In genomic region chr5:123670981-123671557, GRCh38 we compare ENCODE assay signal across 1 cellular context.
TF ChIP-seq lines count a peak whose summit lies in the region.

No MANE protein-coding gene starts in this region.

TF ChIP-seq in HepG2, 621 proteins besides CTCF, POLR2A, EP300 and RAD21 (continued from another document):
- TF ChIP-seq, protein P1, sequence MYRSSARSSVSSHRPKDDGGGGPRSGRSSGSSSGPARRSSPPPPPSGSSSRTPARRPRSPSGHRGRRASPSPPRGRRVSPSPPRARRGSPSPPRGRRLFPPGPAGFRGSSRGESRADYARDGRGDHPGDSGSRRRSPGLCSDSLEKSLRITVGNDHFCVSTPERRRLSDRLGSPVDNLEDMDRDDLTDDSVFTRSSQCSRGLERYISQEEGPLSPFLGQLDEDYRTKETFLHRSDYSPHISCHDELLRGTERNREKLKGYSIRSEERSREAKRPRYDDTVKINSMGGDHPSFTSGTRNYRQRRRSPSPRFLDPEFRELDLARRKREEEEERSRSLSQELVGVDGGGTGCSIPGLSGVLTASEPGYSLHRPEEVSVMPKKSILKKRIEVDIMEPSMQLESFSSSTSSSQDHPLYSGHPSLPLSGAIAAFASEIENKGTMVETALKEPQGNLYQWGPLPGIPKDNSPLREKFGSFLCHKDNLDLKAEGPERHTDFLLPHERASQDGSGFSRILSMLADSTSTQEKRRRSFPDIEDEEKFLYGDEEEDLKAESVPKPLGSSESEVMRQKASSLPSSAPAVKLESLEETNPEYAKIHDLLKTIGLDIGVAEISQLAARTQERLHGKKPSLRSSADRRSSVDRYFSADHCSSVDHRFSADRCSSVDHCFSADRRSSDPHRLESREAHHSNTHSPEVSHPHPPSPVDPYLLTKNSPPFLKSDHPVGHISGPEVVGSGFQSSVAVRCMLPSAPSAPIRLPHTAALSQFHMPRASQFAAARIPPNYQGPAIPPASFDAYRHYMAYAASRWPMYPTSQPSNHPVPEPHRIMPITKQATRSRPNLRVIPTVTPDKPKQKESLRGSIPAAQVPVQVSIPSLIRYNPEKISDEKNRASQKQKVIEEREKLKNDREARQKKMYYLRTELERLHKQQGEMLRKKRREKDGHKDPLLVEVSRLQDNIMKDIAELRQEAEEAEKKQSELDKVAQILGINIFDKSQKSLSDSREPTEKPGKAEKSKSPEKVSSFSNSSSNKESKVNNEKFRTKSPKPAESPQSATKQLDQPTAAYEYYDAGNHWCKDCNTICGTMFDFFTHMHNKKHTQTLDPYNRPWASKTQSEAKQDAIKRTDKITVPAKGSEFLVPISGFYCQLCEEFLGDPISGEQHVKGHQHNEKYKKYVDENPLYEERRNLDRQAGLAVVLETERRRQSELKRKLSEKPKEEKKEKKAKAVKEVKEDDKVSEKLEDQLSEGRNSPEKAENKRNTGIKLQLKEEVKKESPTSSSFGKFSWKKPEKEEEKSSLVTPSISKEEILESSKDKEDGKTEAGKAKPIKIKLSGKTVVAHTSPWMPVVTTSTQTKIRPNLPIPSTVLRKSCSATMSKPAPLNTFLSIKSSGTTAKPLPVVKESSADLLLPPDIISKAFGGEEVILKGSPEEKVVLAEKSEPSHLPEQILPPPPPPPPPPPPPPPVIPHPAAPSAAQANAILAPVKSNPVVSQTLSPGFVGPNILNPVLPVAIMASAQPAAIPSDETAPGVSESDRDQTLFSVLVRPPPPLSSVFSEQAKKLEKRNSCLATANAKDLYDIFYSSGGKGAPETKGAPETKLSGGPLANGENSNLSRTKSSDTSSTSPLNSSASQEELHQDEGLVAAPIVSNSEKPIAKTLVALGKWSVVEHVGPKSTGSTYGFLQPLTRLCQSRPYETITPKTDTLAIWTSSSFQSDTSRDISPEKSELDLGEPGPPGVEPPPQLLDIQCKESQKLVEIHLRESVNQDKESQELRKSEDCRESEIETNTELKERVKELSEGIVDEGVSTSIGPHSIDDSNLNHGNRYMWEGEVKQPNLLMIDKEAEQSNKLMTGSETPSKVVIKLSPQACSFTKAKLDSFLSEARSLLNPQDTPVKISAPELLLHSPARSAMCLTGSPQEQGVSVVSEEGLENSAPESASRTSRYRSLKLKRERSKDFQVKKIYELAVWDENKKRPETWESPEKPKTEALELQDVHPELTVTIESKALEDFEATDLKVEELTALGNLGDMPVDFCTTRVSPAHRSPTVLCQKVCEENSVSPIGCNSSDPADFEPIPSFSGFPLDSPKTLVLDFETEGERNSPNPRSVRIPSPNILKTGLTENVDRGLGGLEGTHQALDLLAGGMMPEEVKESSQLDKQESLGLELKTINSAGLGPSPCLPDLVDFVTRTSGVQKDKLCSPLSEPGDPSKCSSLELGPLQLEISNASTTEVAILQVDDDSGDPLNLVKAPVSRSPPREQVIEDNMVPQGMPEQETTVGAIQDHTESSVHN (CRISPR knock-in tag; IDR thresholded peaks at IDR 0.05) = no peak
- TF ChIP-seq GFI1 (CRISPR knock-in tag; IDR thresholded peaks at IDR 0.05; ENCODE audit: borderline replicate concordance) (no peak), BRD4 (CRISPR knock-in tag; IDR thresholded peaks at IDR 0.05) (no peak), MAF1 (CRISPR knock-in tag; IDR thresholded peaks at IDR 0.05; ENCODE audit: borderline replicate concordance) (no peak), ZNF317 (CRISPR knock-in tag; IDR thresholded peaks at IDR 0.05) (no peak), ATF2 (CRISPR knock-in tag; IDR thresholded peaks at IDR 0.05) (no peak), FOSL1 (CRISPR knock-in tag; IDR thresholded peaks at IDR 0.05; ENCODE audit: borderline replicate concordance) (no peak), ZNF781 (CRISPR knock-in tag; IDR thresholded peaks at IDR 0.05; ENCODE audit: borderline replicate concordance, not compliant biosample characterization) (no peak), ZFP62 (CRISPR knock-in tag; IDR thresholded peaks at IDR 0.05) (no peak), DPF2 (CRISPR knock-in tag; IDR thresholded peaks at IDR 0.05; ENCODE audit: borderline replicate concordance, low read depth) (no peak)
- TF ChIP-seq, protein P2, sequence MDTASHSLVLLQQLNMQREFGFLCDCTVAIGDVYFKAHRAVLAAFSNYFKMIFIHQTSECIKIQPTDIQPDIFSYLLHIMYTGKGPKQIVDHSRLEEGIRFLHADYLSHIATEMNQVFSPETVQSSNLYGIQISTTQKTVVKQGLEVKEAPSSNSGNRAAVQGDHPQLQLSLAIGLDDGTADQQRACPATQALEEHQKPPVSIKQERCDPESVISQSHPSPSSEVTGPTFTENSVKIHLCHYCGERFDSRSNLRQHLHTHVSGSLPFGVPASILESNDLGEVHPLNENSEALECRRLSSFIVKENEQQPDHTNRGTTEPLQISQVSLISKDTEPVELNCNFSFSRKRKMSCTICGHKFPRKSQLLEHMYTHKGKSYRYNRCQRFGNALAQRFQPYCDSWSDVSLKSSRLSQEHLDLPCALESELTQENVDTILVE (CRISPR knock-in tag; IDR thresholded peaks at IDR 0.05) = no peak
